In genomic region chr14:70635971-70636595, GRCh38 we compare ENCODE assay signal across 1 cellular context.
TF ChIP-seq lines count a peak whose summit lies in the region.

No MANE protein-coding gene starts in this region.

TF ChIP-seq in H1, 55 proteins besides CTCF, POLR2A, EP300 and RAD21 (continued from another document):
- TF ChIP-seq, protein P1, sequence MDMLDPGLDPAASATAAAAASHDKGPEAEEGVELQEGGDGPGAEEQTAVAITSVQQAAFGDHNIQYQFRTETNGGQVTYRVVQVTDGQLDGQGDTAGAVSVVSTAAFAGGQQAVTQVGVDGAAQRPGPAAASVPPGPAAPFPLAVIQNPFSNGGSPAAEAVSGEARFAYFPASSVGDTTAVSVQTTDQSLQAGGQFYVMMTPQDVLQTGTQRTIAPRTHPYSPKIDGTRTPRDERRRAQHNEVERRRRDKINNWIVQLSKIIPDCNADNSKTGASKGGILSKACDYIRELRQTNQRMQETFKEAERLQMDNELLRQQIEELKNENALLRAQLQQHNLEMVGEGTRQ (IDR thresholded peaks at IDR 0.05; ENCODE audit: low read length) = no peak
- TF ChIP-seq, protein P2, sequence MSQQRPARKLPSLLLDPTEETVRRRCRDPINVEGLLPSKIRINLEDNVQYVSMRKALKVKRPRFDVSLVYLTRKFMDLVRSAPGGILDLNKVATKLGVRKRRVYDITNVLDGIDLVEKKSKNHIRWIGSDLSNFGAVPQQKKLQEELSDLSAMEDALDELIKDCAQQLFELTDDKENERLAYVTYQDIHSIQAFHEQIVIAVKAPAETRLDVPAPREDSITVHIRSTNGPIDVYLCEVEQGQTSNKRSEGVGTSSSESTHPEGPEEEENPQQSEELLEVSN (IDR thresholded peaks at IDR 0.05) = no peak
- TF ChIP-seq KDM4A (IDR thresholded peaks at IDR 0.05; ENCODE audit: low read depth, low read length, severe bottlenecking) (no peak), BACH1 (IDR thresholded peaks at IDR 0.05; ENCODE audit: low read length) (peak; percentile 27; the same call in 1 of the 2 replicates), SUZ12 (IDR thresholded peaks at IDR 0.05; ENCODE audit: low read length) (no peak), HDAC6 (IDR thresholded peaks at IDR 0.05; ENCODE audit: low read depth, low read length) (no peak)
